2 cellular contexts compared by ENCODE assay signal in the genomic region with DNA sequence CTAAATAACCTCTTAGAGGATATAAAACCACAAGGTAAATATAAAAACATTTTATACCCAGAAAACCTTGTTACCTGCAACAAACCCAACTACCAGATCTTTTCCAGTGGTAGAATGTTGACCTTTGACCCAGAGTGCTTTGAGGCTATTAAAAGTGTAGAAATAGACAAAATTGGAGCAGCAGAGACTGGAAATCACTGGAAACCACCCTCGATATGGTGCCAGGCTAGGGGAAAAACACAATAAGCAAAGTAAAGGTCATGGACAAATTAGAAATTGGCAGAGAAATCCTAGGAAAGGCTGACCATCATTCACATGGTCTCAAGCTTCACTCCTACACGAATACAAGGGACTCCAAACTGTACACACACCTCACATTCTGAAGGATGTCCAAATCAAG.
A peak's percentile ranks its signal among the peaks of the same experiment; 100 is the strongest.
TF ChIP-seq lines count a peak whose summit lies in the region.

No MANE protein-coding gene starts in this region.

TF ChIP-seq in liver, 16 proteins besides CTCF, POLR2A, EP300 and RAD21:
- no peak for TF ChIP-seq FOXA1 (IDR thresholded peaks at IDR 0.05)
- peak; percentile 53 to 58 for TF ChIP-seq RXRA (IDR thresholded peaks at IDR 0.05)
- TF ChIP-seq, protein P1, sequence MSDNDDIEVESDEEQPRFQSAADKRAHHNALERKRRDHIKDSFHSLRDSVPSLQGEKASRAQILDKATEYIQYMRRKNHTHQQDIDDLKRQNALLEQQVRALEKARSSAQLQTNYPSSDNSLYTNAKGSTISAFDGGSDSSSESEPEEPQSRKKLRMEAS (IDR thresholded peaks at IDR 0.05), result no peak
- TF ChIP-seq NR2F2 (IDR thresholded peaks at IDR 0.05), result no peak
- peak; percentile 44 for TF ChIP-seq SP1 (IDR thresholded peaks at IDR 0.05)
- TF ChIP-seq FOXA2 (IDR thresholded peaks at IDR 0.05), result no peak
- peak; percentile 34 for TF ChIP-seq HNF4G (IDR thresholded peaks at IDR 0.05)
- TF ChIP-seq EGR1 (IDR thresholded peaks at IDR 0.05; ENCODE audit: low read depth in 2 of 2), result no peak
- no peak for TF ChIP-seq JUND (IDR thresholded peaks at IDR 0.05)
- TF ChIP-seq, protein P2, sequence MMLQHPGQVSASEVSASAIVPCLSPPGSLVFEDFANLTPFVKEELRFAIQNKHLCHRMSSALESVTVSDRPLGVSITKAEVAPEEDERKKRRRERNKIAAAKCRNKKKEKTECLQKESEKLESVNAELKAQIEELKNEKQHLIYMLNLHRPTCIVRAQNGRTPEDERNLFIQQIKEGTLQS (IDR thresholded peaks at IDR 0.05), result no peak
- TF ChIP-seq, protein P3, sequence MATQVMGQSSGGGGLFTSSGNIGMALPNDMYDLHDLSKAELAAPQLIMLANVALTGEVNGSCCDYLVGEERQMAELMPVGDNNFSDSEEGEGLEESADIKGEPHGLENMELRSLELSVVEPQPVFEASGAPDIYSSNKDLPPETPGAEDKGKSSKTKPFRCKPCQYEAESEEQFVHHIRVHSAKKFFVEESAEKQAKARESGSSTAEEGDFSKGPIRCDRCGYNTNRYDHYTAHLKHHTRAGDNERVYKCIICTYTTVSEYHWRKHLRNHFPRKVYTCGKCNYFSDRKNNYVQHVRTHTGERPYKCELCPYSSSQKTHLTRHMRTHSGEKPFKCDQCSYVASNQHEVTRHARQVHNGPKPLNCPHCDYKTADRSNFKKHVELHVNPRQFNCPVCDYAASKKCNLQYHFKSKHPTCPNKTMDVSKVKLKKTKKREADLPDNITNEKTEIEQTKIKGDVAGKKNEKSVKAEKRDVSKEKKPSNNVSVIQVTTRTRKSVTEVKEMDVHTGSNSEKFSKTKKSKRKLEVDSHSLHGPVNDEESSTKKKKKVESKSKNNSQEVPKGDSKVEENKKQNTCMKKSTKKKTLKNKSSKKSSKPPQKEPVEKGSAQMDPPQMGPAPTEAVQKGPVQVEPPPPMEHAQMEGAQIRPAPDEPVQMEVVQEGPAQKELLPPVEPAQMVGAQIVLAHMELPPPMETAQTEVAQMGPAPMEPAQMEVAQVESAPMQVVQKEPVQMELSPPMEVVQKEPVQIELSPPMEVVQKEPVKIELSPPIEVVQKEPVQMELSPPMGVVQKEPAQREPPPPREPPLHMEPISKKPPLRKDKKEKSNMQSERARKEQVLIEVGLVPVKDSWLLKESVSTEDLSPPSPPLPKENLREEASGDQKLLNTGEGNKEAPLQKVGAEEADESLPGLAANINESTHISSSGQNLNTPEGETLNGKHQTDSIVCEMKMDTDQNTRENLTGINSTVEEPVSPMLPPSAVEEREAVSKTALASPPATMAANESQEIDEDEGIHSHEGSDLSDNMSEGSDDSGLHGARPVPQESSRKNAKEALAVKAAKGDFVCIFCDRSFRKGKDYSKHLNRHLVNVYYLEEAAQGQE (IDR thresholded peaks at IDR 0.05), result no peak
- peak; percentile 55 to 78 for TF ChIP-seq HNF4A (conservative IDR thresholded peaks at IDR 0.05)
- no peak for TF ChIP-seq GABPA (IDR thresholded peaks at IDR 0.05 in 1 of 2, conservative IDR thresholded peaks at IDR 0.05 in 1 of 2)
- TF ChIP-seq, protein P4, sequence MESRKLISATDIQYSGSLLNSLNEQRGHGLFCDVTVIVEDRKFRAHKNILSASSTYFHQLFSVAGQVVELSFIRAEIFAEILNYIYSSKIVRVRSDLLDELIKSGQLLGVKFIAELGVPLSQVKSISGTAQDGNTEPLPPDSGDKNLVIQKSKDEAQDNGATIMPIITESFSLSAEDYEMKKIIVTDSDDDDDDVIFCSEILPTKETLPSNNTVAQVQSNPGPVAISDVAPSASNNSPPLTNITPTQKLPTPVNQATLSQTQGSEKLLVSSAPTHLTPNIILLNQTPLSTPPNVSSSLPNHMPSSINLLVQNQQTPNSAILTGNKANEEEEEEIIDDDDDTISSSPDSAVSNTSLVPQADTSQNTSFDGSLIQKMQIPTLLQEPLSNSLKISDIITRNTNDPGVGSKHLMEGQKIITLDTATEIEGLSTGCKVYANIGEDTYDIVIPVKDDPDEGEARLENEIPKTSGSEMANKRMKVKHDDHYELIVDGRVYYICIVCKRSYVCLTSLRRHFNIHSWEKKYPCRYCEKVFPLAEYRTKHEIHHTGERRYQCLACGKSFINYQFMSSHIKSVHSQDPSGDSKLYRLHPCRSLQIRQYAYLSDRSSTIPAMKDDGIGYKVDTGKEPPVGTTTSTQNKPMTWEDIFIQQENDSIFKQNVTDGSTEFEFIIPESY (IDR thresholded peaks at IDR 0.05), result no peak
- TF ChIP-seq YY1 (IDR thresholded peaks at IDR 0.05), result no peak
- TF ChIP-seq TAF1 (conservative IDR thresholded peaks at IDR 0.05), result no peak

TF ChIP-seq in HepG2, 621 proteins besides CTCF, POLR2A, EP300 and RAD21 (continues in another document):
- TF ChIP-seq, protein P5, sequence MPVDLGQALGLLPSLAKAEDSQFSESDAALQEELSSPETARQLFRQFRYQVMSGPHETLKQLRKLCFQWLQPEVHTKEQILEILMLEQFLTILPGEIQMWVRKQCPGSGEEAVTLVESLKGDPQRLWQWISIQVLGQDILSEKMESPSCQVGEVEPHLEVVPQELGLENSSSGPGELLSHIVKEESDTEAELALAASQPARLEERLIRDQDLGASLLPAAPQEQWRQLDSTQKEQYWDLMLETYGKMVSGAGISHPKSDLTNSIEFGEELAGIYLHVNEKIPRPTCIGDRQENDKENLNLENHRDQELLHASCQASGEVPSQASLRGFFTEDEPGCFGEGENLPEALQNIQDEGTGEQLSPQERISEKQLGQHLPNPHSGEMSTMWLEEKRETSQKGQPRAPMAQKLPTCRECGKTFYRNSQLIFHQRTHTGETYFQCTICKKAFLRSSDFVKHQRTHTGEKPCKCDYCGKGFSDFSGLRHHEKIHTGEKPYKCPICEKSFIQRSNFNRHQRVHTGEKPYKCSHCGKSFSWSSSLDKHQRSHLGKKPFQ (CRISPR knock-in tag; IDR thresholded peaks at IDR 0.05; ENCODE audit: insufficient replicate concordance), result no peak
- TF ChIP-seq KDM1A (CRISPR knock-in tag; IDR thresholded peaks at IDR 0.05) (no peak), PRPF4 (IDR thresholded peaks at IDR 0.05; ENCODE audit: low read depth, low read length, poor library complexity, severe bottlenecking) (no peak), JDP2 (CRISPR knock-in tag; IDR thresholded peaks at IDR 0.05; ENCODE audit: borderline replicate concordance) (no peak), ZNF224 (CRISPR knock-in tag; IDR thresholded peaks at IDR 0.05) (no peak), ZNF644 (CRISPR knock-in tag; IDR thresholded peaks at IDR 0.05; ENCODE audit: low read depth) (no peak), ZNF383 (CRISPR knock-in tag; IDR thresholded peaks at IDR 0.05; ENCODE audit: borderline replicate concordance) (no peak), NFE2 (CRISPR knock-in tag; IDR thresholded peaks at IDR 0.05) (no peak), TAF15 (IDR thresholded peaks at IDR 0.05; ENCODE audit: low read depth, low read length, poor library complexity, severe bottlenecking) (no peak)
- TF ChIP-seq, protein P6, sequence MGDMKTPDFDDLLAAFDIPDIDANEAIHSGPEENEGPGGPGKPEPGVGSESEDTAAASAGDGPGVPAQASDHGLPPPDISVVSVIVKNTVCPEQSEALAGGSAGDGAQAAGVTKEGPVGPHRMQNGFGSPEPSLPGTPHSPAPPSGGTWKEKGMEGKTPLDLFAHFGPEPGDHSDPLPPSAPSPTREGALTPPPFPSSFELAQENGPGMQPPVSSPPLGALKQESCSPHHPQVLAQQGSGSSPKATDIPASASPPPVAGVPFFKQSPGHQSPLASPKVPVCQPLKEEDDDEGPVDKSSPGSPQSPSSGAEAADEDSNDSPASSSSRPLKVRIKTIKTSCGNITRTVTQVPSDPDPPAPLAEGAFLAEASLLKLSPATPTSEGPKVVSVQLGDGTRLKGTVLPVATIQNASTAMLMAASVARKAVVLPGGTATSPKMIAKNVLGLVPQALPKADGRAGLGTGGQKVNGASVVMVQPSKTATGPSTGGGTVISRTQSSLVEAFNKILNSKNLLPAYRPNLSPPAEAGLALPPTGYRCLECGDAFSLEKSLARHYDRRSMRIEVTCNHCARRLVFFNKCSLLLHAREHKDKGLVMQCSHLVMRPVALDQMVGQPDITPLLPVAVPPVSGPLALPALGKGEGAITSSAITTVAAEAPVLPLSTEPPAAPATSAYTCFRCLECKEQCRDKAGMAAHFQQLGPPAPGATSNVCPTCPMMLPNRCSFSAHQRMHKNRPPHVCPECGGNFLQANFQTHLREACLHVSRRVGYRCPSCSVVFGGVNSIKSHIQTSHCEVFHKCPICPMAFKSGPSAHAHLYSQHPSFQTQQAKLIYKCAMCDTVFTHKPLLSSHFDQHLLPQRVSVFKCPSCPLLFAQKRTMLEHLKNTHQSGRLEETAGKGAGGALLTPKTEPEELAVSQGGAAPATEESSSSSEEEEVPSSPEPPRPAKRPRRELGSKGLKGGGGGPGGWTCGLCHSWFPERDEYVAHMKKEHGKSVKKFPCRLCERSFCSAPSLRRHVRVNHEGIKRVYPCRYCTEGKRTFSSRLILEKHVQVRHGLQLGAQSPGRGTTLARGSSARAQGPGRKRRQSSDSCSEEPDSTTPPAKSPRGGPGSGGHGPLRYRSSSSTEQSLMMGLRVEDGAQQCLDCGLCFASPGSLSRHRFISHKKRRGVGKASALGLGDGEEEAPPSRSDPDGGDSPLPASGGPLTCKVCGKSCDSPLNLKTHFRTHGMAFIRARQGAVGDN (CRISPR knock-in tag; IDR thresholded peaks at IDR 0.05), result no peak
- TF ChIP-seq, protein P7, sequence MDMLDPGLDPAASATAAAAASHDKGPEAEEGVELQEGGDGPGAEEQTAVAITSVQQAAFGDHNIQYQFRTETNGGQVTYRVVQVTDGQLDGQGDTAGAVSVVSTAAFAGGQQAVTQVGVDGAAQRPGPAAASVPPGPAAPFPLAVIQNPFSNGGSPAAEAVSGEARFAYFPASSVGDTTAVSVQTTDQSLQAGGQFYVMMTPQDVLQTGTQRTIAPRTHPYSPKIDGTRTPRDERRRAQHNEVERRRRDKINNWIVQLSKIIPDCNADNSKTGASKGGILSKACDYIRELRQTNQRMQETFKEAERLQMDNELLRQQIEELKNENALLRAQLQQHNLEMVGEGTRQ (IDR thresholded peaks at IDR 0.05; ENCODE audit: low read depth, low read length), result no peak
- TF ChIP-seq, protein P7 (CRISPR knock-in tag; IDR thresholded peaks at IDR 0.05; ENCODE audit: borderline replicate concordance), result no peak
- TF ChIP-seq, protein P8, sequence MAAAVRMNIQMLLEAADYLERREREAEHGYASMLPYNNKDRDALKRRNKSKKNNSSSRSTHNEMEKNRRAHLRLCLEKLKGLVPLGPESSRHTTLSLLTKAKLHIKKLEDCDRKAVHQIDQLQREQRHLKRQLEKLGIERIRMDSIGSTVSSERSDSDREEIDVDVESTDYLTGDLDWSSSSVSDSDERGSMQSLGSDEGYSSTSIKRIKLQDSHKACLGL (CRISPR knock-in tag; IDR thresholded peaks at IDR 0.05), result no peak
- TF ChIP-seq, protein P9, sequence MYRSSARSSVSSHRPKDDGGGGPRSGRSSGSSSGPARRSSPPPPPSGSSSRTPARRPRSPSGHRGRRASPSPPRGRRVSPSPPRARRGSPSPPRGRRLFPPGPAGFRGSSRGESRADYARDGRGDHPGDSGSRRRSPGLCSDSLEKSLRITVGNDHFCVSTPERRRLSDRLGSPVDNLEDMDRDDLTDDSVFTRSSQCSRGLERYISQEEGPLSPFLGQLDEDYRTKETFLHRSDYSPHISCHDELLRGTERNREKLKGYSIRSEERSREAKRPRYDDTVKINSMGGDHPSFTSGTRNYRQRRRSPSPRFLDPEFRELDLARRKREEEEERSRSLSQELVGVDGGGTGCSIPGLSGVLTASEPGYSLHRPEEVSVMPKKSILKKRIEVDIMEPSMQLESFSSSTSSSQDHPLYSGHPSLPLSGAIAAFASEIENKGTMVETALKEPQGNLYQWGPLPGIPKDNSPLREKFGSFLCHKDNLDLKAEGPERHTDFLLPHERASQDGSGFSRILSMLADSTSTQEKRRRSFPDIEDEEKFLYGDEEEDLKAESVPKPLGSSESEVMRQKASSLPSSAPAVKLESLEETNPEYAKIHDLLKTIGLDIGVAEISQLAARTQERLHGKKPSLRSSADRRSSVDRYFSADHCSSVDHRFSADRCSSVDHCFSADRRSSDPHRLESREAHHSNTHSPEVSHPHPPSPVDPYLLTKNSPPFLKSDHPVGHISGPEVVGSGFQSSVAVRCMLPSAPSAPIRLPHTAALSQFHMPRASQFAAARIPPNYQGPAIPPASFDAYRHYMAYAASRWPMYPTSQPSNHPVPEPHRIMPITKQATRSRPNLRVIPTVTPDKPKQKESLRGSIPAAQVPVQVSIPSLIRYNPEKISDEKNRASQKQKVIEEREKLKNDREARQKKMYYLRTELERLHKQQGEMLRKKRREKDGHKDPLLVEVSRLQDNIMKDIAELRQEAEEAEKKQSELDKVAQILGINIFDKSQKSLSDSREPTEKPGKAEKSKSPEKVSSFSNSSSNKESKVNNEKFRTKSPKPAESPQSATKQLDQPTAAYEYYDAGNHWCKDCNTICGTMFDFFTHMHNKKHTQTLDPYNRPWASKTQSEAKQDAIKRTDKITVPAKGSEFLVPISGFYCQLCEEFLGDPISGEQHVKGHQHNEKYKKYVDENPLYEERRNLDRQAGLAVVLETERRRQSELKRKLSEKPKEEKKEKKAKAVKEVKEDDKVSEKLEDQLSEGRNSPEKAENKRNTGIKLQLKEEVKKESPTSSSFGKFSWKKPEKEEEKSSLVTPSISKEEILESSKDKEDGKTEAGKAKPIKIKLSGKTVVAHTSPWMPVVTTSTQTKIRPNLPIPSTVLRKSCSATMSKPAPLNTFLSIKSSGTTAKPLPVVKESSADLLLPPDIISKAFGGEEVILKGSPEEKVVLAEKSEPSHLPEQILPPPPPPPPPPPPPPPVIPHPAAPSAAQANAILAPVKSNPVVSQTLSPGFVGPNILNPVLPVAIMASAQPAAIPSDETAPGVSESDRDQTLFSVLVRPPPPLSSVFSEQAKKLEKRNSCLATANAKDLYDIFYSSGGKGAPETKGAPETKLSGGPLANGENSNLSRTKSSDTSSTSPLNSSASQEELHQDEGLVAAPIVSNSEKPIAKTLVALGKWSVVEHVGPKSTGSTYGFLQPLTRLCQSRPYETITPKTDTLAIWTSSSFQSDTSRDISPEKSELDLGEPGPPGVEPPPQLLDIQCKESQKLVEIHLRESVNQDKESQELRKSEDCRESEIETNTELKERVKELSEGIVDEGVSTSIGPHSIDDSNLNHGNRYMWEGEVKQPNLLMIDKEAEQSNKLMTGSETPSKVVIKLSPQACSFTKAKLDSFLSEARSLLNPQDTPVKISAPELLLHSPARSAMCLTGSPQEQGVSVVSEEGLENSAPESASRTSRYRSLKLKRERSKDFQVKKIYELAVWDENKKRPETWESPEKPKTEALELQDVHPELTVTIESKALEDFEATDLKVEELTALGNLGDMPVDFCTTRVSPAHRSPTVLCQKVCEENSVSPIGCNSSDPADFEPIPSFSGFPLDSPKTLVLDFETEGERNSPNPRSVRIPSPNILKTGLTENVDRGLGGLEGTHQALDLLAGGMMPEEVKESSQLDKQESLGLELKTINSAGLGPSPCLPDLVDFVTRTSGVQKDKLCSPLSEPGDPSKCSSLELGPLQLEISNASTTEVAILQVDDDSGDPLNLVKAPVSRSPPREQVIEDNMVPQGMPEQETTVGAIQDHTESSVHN (CRISPR knock-in tag; IDR thresholded peaks at IDR 0.05), result no peak
